Comparison of ENCODE assay signal across 9 cellular contexts in genomic region chr2:105873721-105874120, GRCh38.
DNase-seq lines count a peak whose midpoint lies in the region; ATAC-seq and TF ChIP-seq lines count a peak whose summit lies in the region.
"Had no signal": no experiment of that assay in that cellular context is flagged by ENCODE, and none has a peak within 500 bp of the region (broad histone marks: within the 10 kb centered on the region; RNA-seq: fewer than 3 reads in every experiment).

No MANE protein-coding gene starts in this region.

- intact Hi-C loops in testis (cut with DNase I; ENCODE audit: low total_unique reads): no loop called here
- intact Hi-C loops in colonic mucosa (cut with DNase I): no loop called here

- H3K4me1 ChIP-seq in lung (ENCODE audit: control insufficient read depth in 2 of 2, insufficient read depth in 2 of 2, low read length in 2 of 2): peaks cover 4% of the 10 kb centered on the region in 2 donors
- H3K4me1 ChIP-seq in testis: peaks cover 11% of the 10 kb centered on the region
- H3K4me1 ChIP-seq in colonic mucosa: peaks cover 9% of the 10 kb centered on the region

- TF ChIP-seq POLR2A in testis (IDR thresholded peaks at IDR 0.05): no peak

- H3K4me3 Mint-ChIP-seq in activated T-cell treated with anti-CD3 and anti-CD28 coated beads, Interleukin-2, amount 50 U/mL, for 4 hours: peak overlapping the region; percentile 33
- H3K4me3 Mint-ChIP-seq: nephron had no signal

- H3K27me3 Mint-ChIP-seq in activated T-cell treated with anti-CD3 and anti-CD28 coated beads, Interleukin-2, amount 50 U/mL, for 4 hours (ENCODE audit: low read depth): no peaks in the 10 kb centered on the region

- H3K36me3 ChIP-seq in lung (ENCODE audit: control insufficient read depth in 2 of 2, insufficient read depth in 2 of 2, low read length in 2 of 2): peaks cover 0 to 4% of the 10 kb centered on the region in 2 donors
- no peaks in the 10 kb centered on the region for H3K36me3 ChIP-seq in testis (ENCODE audit: low read depth, missing control alignments)
- H3K36me3 ChIP-seq in colonic mucosa: no peaks in the 10 kb centered on the region

- H3K9me3 ChIP-seq in lung (ENCODE audit: control insufficient read depth in 2 of 2, insufficient read depth in 1 of 2, low read length in 1 of 2): no peaks in the 10 kb centered on the region
- no peaks in the 10 kb centered on the region for H3K9me3 ChIP-seq in testis
- H3K9me3 ChIP-seq in colonic mucosa: no peaks in the 10 kb centered on the region

- H3K27me3 ChIP-seq in lung (ENCODE audit: control insufficient read depth, insufficient read depth): no peaks in the 10 kb centered on the region
- no peaks in the 10 kb centered on the region for H3K27me3 ChIP-seq in testis
- H3K27me3 ChIP-seq in colonic mucosa: no peaks in the 10 kb centered on the region

- peaks cover 94% of the 10 kb centered on the region for H3K4me1 Mint-ChIP-seq in activated T-cell treated with anti-CD3 and anti-CD28 coated beads, Interleukin-2, amount 50 U/mL, for 4 hours (ENCODE audit: low read depth)

- ATAC-seq in GM21526 (IDR thresholded peaks at IDR 0.05; ENCODE audit: low FRiP score, unreplicated experiment) (peak; percentile 90), lung (ENCODE audit: insufficient read depth, low FRiP score) (peak; percentile 72)
- peak; percentile 85 to 87 for ATAC-seq in activated T-cell treated with anti-CD3 and anti-CD28 coated beads, Interleukin-2, amount 50 U/mL, for 4 hours

- no peak overlapping the region for H3K27ac ChIP-seq in lung (ENCODE audit: low read depth in 1 of 2, low read length in 1 of 2)
- H3K27ac ChIP-seq in testis: no peak overlapping the region
- no peak overlapping the region for H3K27ac ChIP-seq in colonic mucosa

- TF ChIP-seq CTCF in lung (IDR thresholded peaks at IDR 0.05; ENCODE audit: control extremely low read depth, extremely low read depth) (no peak), testis (IDR thresholded peaks at IDR 0.05) (no peak), colonic mucosa (IDR thresholded peaks at IDR 0.05) (no peak)

- DNase-seq in EL (peak; percentile 89), HS-27A (ENCODE audit: low read depth) (peak; percentile 33), lung (ENCODE audit: low spot score) (no peak), testis (peak; percentile 13), LoVo (ENCODE audit: low spot score) (no peak), colonic mucosa (no peak)
- DNase-seq in activated T-cell treated with anti-CD3 and anti-CD28 coated beads, Interleukin-2, amount 50 U/mL, for 4 hours: peak; percentile 65

- H3K36me3 Mint-ChIP-seq in activated T-cell treated with anti-CD3 and anti-CD28 coated beads, Interleukin-2, amount 50 U/mL, for 4 hours (ENCODE audit: insufficient read depth): peaks cover 34% of the 10 kb centered on the region

- WGBS in lung, 2 donors: 60 to 61% methylated on average over 8 of the region's 8 CpGs
- 61 to 70% methylated on average over 8 of the region's 8 CpGs for WGBS in testis, 2 donors

- no peak overlapping the region for H3K9ac ChIP-seq in colonic mucosa (ENCODE audit: low read depth in 2 of 2, low read length in 2 of 2)

- H3K9me3 Mint-ChIP-seq in activated T-cell treated with anti-CD3 and anti-CD28 coated beads, Interleukin-2, amount 50 U/mL, for 4 hours: no peaks in the 10 kb centered on the region
- H3K9me3 Mint-ChIP-seq: nephron had no signal

- no peak overlapping the region for H3K4me3 ChIP-seq in lung
- H3K4me3 ChIP-seq in testis: no peak overlapping the region
- no peak overlapping the region for H3K4me3 ChIP-seq in colonic mucosa

Comparison
In these comparisons a context has a peak if more than half of its experiments do, and no peak if none do; other contexts are left out.
1. DNase-seq: peak in EL (single experiment), HS-27A (single experiment), activated T-cell treated with anti-CD3 and anti-CD28 coated beads, Interleukin-2, amount 50 U/mL, for 4 hours (single experiment) and testis (single experiment); none in lung (single experiment), LoVo (single experiment) and colonic mucosa (single experiment).
2. Peak in every context shown above with its lines, with median percentiles within 50 percentile points of each other: ATAC-seq.